Comparison of ENCODE assay signal across 15 cellular contexts in genomic region chr3:194876403-194877165, GRCh38.
"Had no signal": no experiment of that assay in that cellular context is flagged by ENCODE, and none has a peak within 500 bp of the region (broad histone marks: within the 10 kb centered on the region; RNA-seq: fewer than 3 reads in every experiment).

No MANE protein-coding gene starts in this region.

- H3K27ac Mint-ChIP-seq: activated CD8-positive, alpha-beta memory T cell treated with anti-CD3 and anti-CD28 coated beads, Interleukin-2, amount 10 ng/mL, durations not matched to agents 7 days and 5 days; activated naive CD8-positive, alpha-beta T cell treated with anti-CD3 and anti-CD28 coated beads for 36 hours; memory B cell; neural progenitor cell had no signal

- H3K4me3 ChIP-seq: neural progenitor cell, suprapubic skin, upper lobe of right lung had no signal

- H3K9ac ChIP-seq: neural progenitor cell, parathyroid adenoma had no signal

- H2AFZ ChIP-seq: neural progenitor cell, parathyroid adenoma had no signal

- H3K4me2 ChIP-seq: neural progenitor cell had no signal

- ATAC-seq: activated CD8-positive, alpha-beta memory T cell treated with anti-CD3 and anti-CD28 coated beads, Interleukin-2, amount 10 ng/mL, durations not matched to agents 7 days and 5 days; upper lobe of right lung had no signal

- H3K27ac ChIP-seq: neural progenitor cell, parathyroid adenoma, suprapubic skin, upper lobe of right lung had no signal

- H3K9me3 Mint-ChIP-seq: activated naive CD8-positive, alpha-beta T cell treated with anti-CD3 and anti-CD28 coated beads for 36 hours; memory B cell; neural progenitor cell had no signal

- FAIRE-seq: bronchial epithelial cell had no signal

- H3K27me3 Mint-ChIP-seq: activated naive CD8-positive, alpha-beta T cell treated with anti-CD3 and anti-CD28 coated beads for 36 hours had no signal

- H3K9me3 ChIP-seq: suprapubic skin, upper lobe of right lung had no signal

- H3K4me3 Mint-ChIP-seq: activated CD8-positive, alpha-beta memory T cell treated with anti-CD3 and anti-CD28 coated beads, Interleukin-2, amount 10 ng/mL, durations not matched to agents 7 days and 5 days; activated naive CD8-positive, alpha-beta T cell treated with anti-CD3 and anti-CD28 coated beads for 36 hours; memory B cell; neural progenitor cell had no signal

- H3K79me2 ChIP-seq: parathyroid adenoma had no signal

- DNase-seq: activated CD4-positive, alpha-beta T cell treated with anti-CD3 and anti-CD28 coated beads, Interleukin-2, amount 50 U/mL, for 1 hour; activated gamma-delta T cell; activated naive CD8-positive, alpha-beta T cell treated with anti-CD3 and anti-CD28 coated beads for 36 hours; activated T-cell treated with anti-CD3 and anti-CD28 coated beads, Interleukin-2, amount 50 U/mL, for 48 hours; hypothalamus; stimulated activated CD4-positive, alpha-beta T cell treated with anti-CD3 and anti-CD28 coated beads, Interleukin-2, amount 100 ng/mL, for 24 hours; stimulated activated naive CD4-positive, alpha-beta T cell treated with Interleukin-2 at 50 U/mL for 16 hours; T-helper 2 cell; upper lobe of right lung had no signal

- H3K36me3 Mint-ChIP-seq: activated CD8-positive, alpha-beta memory T cell treated with anti-CD3 and anti-CD28 coated beads, Interleukin-2, amount 10 ng/mL, durations not matched to agents 7 days and 5 days; activated naive CD8-positive, alpha-beta T cell treated with anti-CD3 and anti-CD28 coated beads for 36 hours; memory B cell; neural progenitor cell had no signal

- H3K27me3 ChIP-seq: neural progenitor cell, suprapubic skin, upper lobe of right lung had no signal

- H3K36me3 ChIP-seq: neural progenitor cell, suprapubic skin, upper lobe of right lung had no signal
